16 cellular contexts compared by ENCODE assay signal in genomic region chr19:2790557-2791271, GRCh38. TPM values are rescaled to one million over a fixed set of nuclear protein-coding genes. Genes with fewer than 3 reads are reported as not detected.
DNase-seq lines count a peak whose midpoint lies in the region; ATAC-seq, FAIRE-seq and TF ChIP-seq lines count a peak whose summit lies in the region.
"Had no signal": no experiment of that assay in that cellular context is flagged by ENCODE, and none has a peak within 500 bp of the region (broad histone marks: within the 10 kb centered on the region; RNA-seq: fewer than 3 reads in every experiment).

No MANE protein-coding gene starts in this region.

- no peak for ATAC-seq in K562
- ATAC-seq in memory B cell (ENCODE audit: low read depth), result no peak
- ATAC-seq in stimulated activated naive B cell treated with anti-CD40 and anti-IgM and Interleukin-4, amounts not matched to agents 10 μg/mL and 1 μg/mL and 100 μg/mL, for 72 hours (replicated peaks), result no peak
- ATAC-seq in GM21619 (IDR thresholded peaks at IDR 0.05; ENCODE audit: unreplicated experiment), result no peak
- no peak for ATAC-seq in GM19397 (IDR thresholded peaks at IDR 0.05; ENCODE audit: unreplicated experiment)

- no peak for TF ChIP-seq POLR2A in K562 (conservative IDR thresholded peaks at IDR 0.05)

- no peaks in the 10 kb centered on the region for H3K9me3 Mint-ChIP-seq in memory B cell
- no peaks in the 10 kb centered on the region for H3K9me3 Mint-ChIP-seq in stimulated activated naive B cell treated with anti-CD40 and anti-IgM and Interleukin-4, amounts not matched to agents 10 μg/mL and 1 μg/mL and 100 μg/mL, for 72 hours
- H3K9me3 Mint-ChIP-seq: CD4-positive, alpha-beta memory T cell had no signal

- no peak for FAIRE-seq in K562 (lab: Jason Lieb, UNC)
- FAIRE-seq: G401.6, H54 had no signal

- peaks cover 25% of the 10 kb centered on the region for H3K4me1 Mint-ChIP-seq in memory B cell
- H3K4me1 Mint-ChIP-seq in stimulated activated naive B cell treated with anti-CD40 and anti-IgM and Interleukin-4, amounts not matched to agents 10 μg/mL and 1 μg/mL and 100 μg/mL, for 72 hours, result peaks cover 34 to 47% of the 10 kb centered on the region in 2 donors

- H3K4me3 ChIP-seq in BLaER1 (no peak overlapping the region), K562 (no peak overlapping the region)
- H3K4me3 ChIP-seq: GM23248 had no signal

- no peaks in the 10 kb centered on the region for H3K27me3 ChIP-seq in BLaER1
- H3K27me3 ChIP-seq in K562 (ENCODE audit: control insufficient read depth in 2 of 2, insufficient read depth in 2 of 2, low read length in 2 of 2), result no peaks in the 10 kb centered on the region

- TF ChIP-seq EP300 in K562 (IDR thresholded peaks at IDR 0.05; ENCODE audit: low read length), result no peak

- peak overlapping the region; percentile 94 for H3K27ac Mint-ChIP-seq in memory B cell
- H3K27ac Mint-ChIP-seq in stimulated activated naive B cell treated with anti-CD40 and anti-IgM and Interleukin-4, amounts not matched to agents 10 μg/mL and 1 μg/mL and 100 μg/mL, for 72 hours, result peak overlapping the region; percentile 69
- H3K27ac Mint-ChIP-seq: CD4-positive, alpha-beta memory T cell had no signal

- DNase-seq in K562 (ENCODE audit: extremely low read depth in 1 of 4, low spot score in 3 of 4), result no peak
- no peak for DNase-seq in memory B cell (ENCODE audit: low spot score in 2 of 2)
- no peak for DNase-seq in stimulated activated naive B cell treated with anti-CD40 and anti-IgM and Interleukin-4, amounts not matched to agents 10 μg/mL and 1 μg/mL and 100 μg/mL, for 72 hours
- DNase-seq in SIG-M5 (lab: John Stamatoyannopoulos, UW), result no peak
- DNase-seq in T-helper 1 cell, result no peak
- DNase-seq: ACHN; CD4-positive, alpha-beta memory T cell; DMS79 treated with DMSO at 0.1 percent for 48 hours; EL; GM23248 had no signal

- H3K9me3 ChIP-seq in BLaER1 (no peaks in the 10 kb centered on the region), K562 (replicated peaks; ENCODE audit: control insufficient read depth, insufficient read depth, low read depth, low read length) (no peaks in the 10 kb centered on the region)

- peaks cover 88% of the 10 kb centered on the region for H3K36me3 ChIP-seq in BLaER1
- peaks cover 77% of the 10 kb centered on the region; the same call in 2 of the 3 replicates for H3K36me3 ChIP-seq in K562 (ENCODE audit: control insufficient read depth, insufficient read depth, low read length)

- H3K27me3 Mint-ChIP-seq in memory B cell, result no peaks in the 10 kb centered on the region
- H3K27me3 Mint-ChIP-seq in stimulated activated naive B cell treated with anti-CD40 and anti-IgM and Interleukin-4, amounts not matched to agents 10 μg/mL and 1 μg/mL and 100 μg/mL, for 72 hours, result no peaks in the 10 kb centered on the region
- H3K27me3 Mint-ChIP-seq: CD4-positive, alpha-beta memory T cell had no signal

- H2AFZ ChIP-seq in K562 (ENCODE audit: low read depth, low read length), result no peak overlapping the region
- H2AFZ ChIP-seq: GM23248 had no signal

- peaks cover 46% of the 10 kb centered on the region for H3K79me2 ChIP-seq in K562 (ENCODE audit: control insufficient read depth, insufficient read depth, low read length)

- peaks cover 69% of the 10 kb centered on the region for H3K4me1 ChIP-seq in BLaER1
- H3K4me1 ChIP-seq in K562 (replicated peaks in 1 of 2; ENCODE audit: control insufficient read depth in 2 of 2, insufficient read depth in 2 of 2, low read length in 2 of 2), result peaks cover 3 to 28% of the 10 kb centered on the region in 2 experiments; a peak in 3 of 5 replicates

- H3K4me3 Mint-ChIP-seq in memory B cell, result no peak overlapping the region
- H3K4me3 Mint-ChIP-seq in stimulated activated naive B cell treated with anti-CD40 and anti-IgM and Interleukin-4, amounts not matched to agents 10 μg/mL and 1 μg/mL and 100 μg/mL, for 72 hours, result no peak overlapping the region

- POLR2A ChIA-PET in K562 (lab: Yijun Ruan, JAX), result interaction anchor here (0.7 to 3.4 kb wide), 2 partner anchors 9 to 28 kb away, joined by 3 to 12 read pairs; no protein-coding TSS in a partner anchor

- intact Hi-C loops in K562 (cut with micrococcal nuclease), result no loop called here

- no peak for TF ChIP-seq CTCF in K562 (IDR thresholded peaks at IDR 0.05 in 2 of 3, conservative IDR thresholded peaks at IDR 0.05 in 1 of 3; ENCODE audit: insufficient read depth in 2 of 3, low read depth in 1 of 3, low read length in 3 of 3)

- no TSS peak for BruUV-seq in K562 (replicated peaks; lab: Mats Ljungman, UMichigan)

- 0 out of 2 replicates have a peak overlapping the region, but pooled peaks have one; percentile 35 for H3K27ac ChIP-seq in BLaER1
- no peak overlapping the region for H3K27ac ChIP-seq in K562 (ENCODE audit: extremely low read depth, low read depth, low read length)
- H3K27ac ChIP-seq: C4-2B, GM23248 had no signal

- CTCF ChIA-PET in K562 (lab: Yijun Ruan, JAX; ENCODE audit: low intra/inter-chr PET ratio), result no interaction called here

- peaks cover 2% of the 10 kb centered on the region for H3K9me1 ChIP-seq in K562 (ENCODE audit: control insufficient read depth, insufficient read depth, low read length)

- H3K9ac ChIP-seq in BLaER1 (0 out of 2 replicates have a peak overlapping the region, but pooled peaks have one; percentile 38), K562 (ENCODE audit: insufficient read depth in 1 of 2, low read depth in 2 of 2, low read length in 2 of 2) (peak overlapping the region in 1 of 2 experiments; percentile 48; a peak in 1 of 4 replicates)
- H3K9ac ChIP-seq: GM23248 had no signal

- in situ Hi-C loops in K562 (cut with MboI), result no loop called here

- H4K20me1 ChIP-seq in BLaER1 (peaks cover 70% of the 10 kb centered on the region), K562 (replicated peaks; ENCODE audit: control insufficient read depth, insufficient read depth, low read length) (0 out of 2 replicates have a peak, but pooled peaks cover 5% of the 10 kb centered on the region)

- 94% methylated on average over 28 of the region's 32 CpGs for WGBS in K562 (ENCODE audit: insufficient coverage, low coverage, missing lambda C conversion rate)

- H3K36me3 Mint-ChIP-seq in memory B cell, result peaks cover 7% of the 10 kb centered on the region
- H3K36me3 Mint-ChIP-seq in stimulated activated naive B cell treated with anti-CD40 and anti-IgM and Interleukin-4, amounts not matched to agents 10 μg/mL and 1 μg/mL and 100 μg/mL, for 72 hours, result peaks cover 49 to 64% of the 10 kb centered on the region in 2 donors

- no peak overlapping the region for H3K4me2 ChIP-seq in BLaER1
- no peak overlapping the region for H3K4me2 ChIP-seq in K562 (ENCODE audit: insufficient read depth, low read length)

- no peak for TF ChIP-seq RAD21 in K562 (CRISPR knock-in tag; conservative IDR thresholded peaks at IDR 0.05 in 1 of 2, IDR thresholded peaks at IDR 0.05 in 1 of 2)

RNA-seq across cellular contexts. Expression of gene THOP1, which starts 5.4 kb away (rescaled TPM):
- 161 and 433 TPM in 2 replicates for total RNA-seq in K562 (2011; cell fraction: chromatin; rRNA removed; ENCODE audit: low replicate concordance)
- total RNA-seq in K562 (2011; cell fraction: nucleolus; rRNA removed), result 163 and 178 TPM in 2 replicates
- 128 and 148 TPM in 2 replicates for total RNA-seq in K562 (2011; cell fraction: nucleoplasm; rRNA removed)
- total RNA-seq in K562 (2014; rRNA removed) (255 and 325 TPM in 2 replicates), K562 (2014; rRNA removed; fragmentation: Illumina TruSeq; extraction: Trizol) (43.6 and 58.2 TPM in 2 replicates), K562 (2015; rRNA removed; fragmentation: Illumina TruSeq; extraction: Trizol) (97.6 and 106 TPM in 2 replicates), K562 (2021) (193 and 203 TPM in 2 replicates)
- polyA plus RNA-seq in K562 (2011; rRNA removed) (96.1 and 122 TPM in 2 replicates), K562 (2014; fragmentation: Illumina TruSeq; extraction: Trizol) (77.3 and 106 TPM in 2 replicates), K562 (2014; fragmentation: Nextera tagmentation; extraction: Ambion mirVana) (1 to 10 TPM; 1.3 to 2.0 TPM), K562 (2014; rRNA removed) (174 and 181 TPM in 2 replicates)
- 93.4 and 185 TPM in 2 replicates for polyA plus RNA-seq in K562 (2011; cell fraction: cytosol; rRNA removed)
- polyA plus RNA-seq in K562 (2011; cell fraction: nucleus; rRNA removed), result 299 and 377 TPM in 2 replicates
- 128 and 152 TPM in 2 replicates for polyA plus RNA-seq in K562 (2012)
- polyA minus RNA-seq in K562 (2011; rRNA and poly(A)+ RNA removed), result 65.6 and 91.6 TPM in 2 replicates
- 90.0 and 90.6 TPM in 2 replicates for polyA minus RNA-seq in K562 (2011; cell fraction: cytosol; rRNA and poly(A)+ RNA removed)
- polyA minus RNA-seq in K562 (2011; cell fraction: nucleus; rRNA and poly(A)+ RNA removed), result 35.1 and 68.2 TPM in 2 replicates

RNA-seq across cellular contexts. Expression of gene SGTA, which starts 7.6 kb away (rescaled TPM):
- 53.5 and 114 TPM in 2 replicates for total RNA-seq in K562 (2011; cell fraction: chromatin; rRNA removed; ENCODE audit: low replicate concordance)
- total RNA-seq in K562 (2011; cell fraction: nucleolus; rRNA removed), result 73.2 and 78.7 TPM in 2 replicates
- 57.0 and 59.8 TPM in 2 replicates for total RNA-seq in K562 (2011; cell fraction: nucleoplasm; rRNA removed)
- total RNA-seq in K562 (2014; rRNA removed), result 73.2 and 106 TPM in 2 replicates
- total RNA-seq in K562 (2014; rRNA removed; fragmentation: Illumina TruSeq; extraction: Trizol), result 16.2 and 18.1 TPM in 2 replicates
- total RNA-seq in K562 (2015; rRNA removed; fragmentation: Illumina TruSeq; extraction: Trizol), result 49.9 and 50.8 TPM in 2 replicates
- 106 and 110 TPM in 2 replicates for total RNA-seq in K562 (2021)
- 44.5 and 67.3 TPM in 2 replicates for polyA plus RNA-seq in K562 (2011; rRNA removed)
- polyA plus RNA-seq in K562 (2011; cell fraction: cytosol; rRNA removed), result 73.0 and 146 TPM in 2 replicates
- polyA plus RNA-seq in K562 (2011; cell fraction: nucleus; rRNA removed), result 65.8 and 104 TPM in 2 replicates
- polyA plus RNA-seq in K562 (2012), result 77.3 and 87.1 TPM in 2 replicates
- 72.3 and 101 TPM in 2 replicates for polyA plus RNA-seq in K562 (2014; fragmentation: Illumina TruSeq; extraction: Trizol)
- polyA plus RNA-seq in K562 (2014; fragmentation: Nextera tagmentation; extraction: Ambion mirVana), result 1 to 10 TPM; 1.4 to 4.8 TPM
- polyA plus RNA-seq in K562 (2014; rRNA removed), result 87.3 and 89.9 TPM in 2 replicates
- polyA minus RNA-seq in K562 (2011; rRNA and poly(A)+ RNA removed), result 10.3 and 19.1 TPM in 2 replicates
- 38.4 and 40.7 TPM in 2 replicates for polyA minus RNA-seq in K562 (2011; cell fraction: cytosol; rRNA and poly(A)+ RNA removed)
- 17.5 and 20.0 TPM in 2 replicates for polyA minus RNA-seq in K562 (2011; cell fraction: nucleus; rRNA and poly(A)+ RNA removed)

RNA-seq across cellular contexts. Expression of gene ZNF554, which starts 29.0 kb away (rescaled TPM):
- total RNA-seq in K562 (2011; cell fraction: chromatin; rRNA removed; ENCODE audit: low replicate concordance), result 3.7 and 5.4 TPM in 2 replicates
- 2.8 and 2.9 TPM in 2 replicates for total RNA-seq in K562 (2011; cell fraction: nucleolus; rRNA removed)
- 3.2 and 4.7 TPM in 2 replicates for total RNA-seq in K562 (2011; cell fraction: nucleoplasm; rRNA removed)
- total RNA-seq in K562 (2014; rRNA removed) (1.2 and 1.5 TPM in 2 replicates), K562 (2014; rRNA removed; fragmentation: Illumina TruSeq; extraction: Trizol) (1.0 and 1.4 TPM in 2 replicates), K562 (2015; rRNA removed; fragmentation: Illumina TruSeq; extraction: Trizol) (1.1 and 1.3 TPM in 2 replicates), K562 (2021) (1.3 and 1.8 TPM in 2 replicates)
- polyA plus RNA-seq in K562 (2011; rRNA removed) (1.3 and 1.5 TPM in 2 replicates), K562 (2014; fragmentation: Illumina TruSeq; extraction: Trizol) (0.89 and 1.0 TPM in 2 replicates), K562 (2014; fragmentation: Nextera tagmentation; extraction: Ambion mirVana) (under 1 TPM; 0.07 to 0.31 TPM), K562 (2014; rRNA removed) (1.1 and 1.4 TPM in 2 replicates)
- 0.78 and 1.0 TPM in 2 replicates for polyA plus RNA-seq in K562 (2011; cell fraction: cytosol; rRNA removed)
- polyA plus RNA-seq in K562 (2011; cell fraction: nucleus; rRNA removed), result 1.5 and 2.0 TPM in 2 replicates
- polyA plus RNA-seq in K562 (2012), result 0.64 and 1.4 TPM in 2 replicates
- 2.5 and 3.2 TPM in 2 replicates for polyA minus RNA-seq in K562 (2011; rRNA and poly(A)+ RNA removed)
- 0.64 and 1.5 TPM in 2 replicates for polyA minus RNA-seq in K562 (2011; cell fraction: cytosol; rRNA and poly(A)+ RNA removed)
- 0.81 and 1.3 TPM in 2 replicates for polyA minus RNA-seq in K562 (2011; cell fraction: nucleus; rRNA and poly(A)+ RNA removed)

RNA-seq across cellular contexts. Expression of gene ZNF555, which starts 50.6 kb away (rescaled TPM):
- total RNA-seq in K562 (2011; cell fraction: chromatin; rRNA removed; ENCODE audit: low replicate concordance), result 9.7 and 21.8 TPM in 2 replicates
- total RNA-seq in K562 (2011; cell fraction: nucleolus; rRNA removed), result 3.2 and 3.6 TPM in 2 replicates
- 4.7 and 5.1 TPM in 2 replicates for total RNA-seq in K562 (2011; cell fraction: nucleoplasm; rRNA removed)
- total RNA-seq in K562 (2014; rRNA removed) (2.0 TPM in 2 replicates), K562 (2014; rRNA removed; fragmentation: Illumina TruSeq; extraction: Trizol) (6.0 and 6.8 TPM in 2 replicates), K562 (2015; rRNA removed; fragmentation: Illumina TruSeq; extraction: Trizol) (3.2 and 3.6 TPM in 2 replicates), K562 (2021) (4.0 and 5.4 TPM in 2 replicates)
- polyA plus RNA-seq in K562 (2011; rRNA removed) (6.7 and 7.5 TPM in 2 replicates), K562 (2014; fragmentation: Illumina TruSeq; extraction: Trizol) (4.6 and 5.4 TPM in 2 replicates), K562 (2014; fragmentation: Nextera tagmentation; extraction: Ambion mirVana) (1 to 10 TPM; 4.4 to 6.1 TPM), K562 (2014; rRNA removed) (3.0 and 3.4 TPM in 2 replicates)
- polyA plus RNA-seq in K562 (2011; cell fraction: cytosol; rRNA removed), result 1.5 and 3.4 TPM in 2 replicates
- 3.6 and 6.2 TPM in 2 replicates for polyA plus RNA-seq in K562 (2011; cell fraction: nucleus; rRNA removed)
- polyA plus RNA-seq in K562 (2012), result 2.5 and 3.1 TPM in 2 replicates
- polyA minus RNA-seq in K562 (2011; rRNA and poly(A)+ RNA removed), result 15.0 and 23.3 TPM in 2 replicates
- 3.5 and 4.8 TPM in 2 replicates for polyA minus RNA-seq in K562 (2011; cell fraction: cytosol; rRNA and poly(A)+ RNA removed)
- polyA minus RNA-seq in K562 (2011; cell fraction: nucleus; rRNA and poly(A)+ RNA removed), result 1.6 and 6.4 TPM in 2 replicates

RNA-seq across cellular contexts. Expression of gene SLC39A3, which starts 50.9 kb away (rescaled TPM):
- total RNA-seq in K562 (2011; cell fraction: chromatin; rRNA removed; ENCODE audit: low replicate concordance), result 117 and 251 TPM in 2 replicates
- total RNA-seq in K562 (2011; cell fraction: nucleolus; rRNA removed), result 298 and 302 TPM in 2 replicates
- 179 and 217 TPM in 2 replicates for total RNA-seq in K562 (2011; cell fraction: nucleoplasm; rRNA removed)
- 161 and 172 TPM in 2 replicates for total RNA-seq in K562 (2014; rRNA removed)
- 58.6 and 93.5 TPM in 2 replicates for total RNA-seq in K562 (2014; rRNA removed; fragmentation: Illumina TruSeq; extraction: Trizol)
- total RNA-seq in K562 (2015; rRNA removed; fragmentation: Illumina TruSeq; extraction: Trizol), result 87.1 and 91.3 TPM in 2 replicates
- 149 and 152 TPM in 2 replicates for total RNA-seq in K562 (2021)
- polyA plus RNA-seq in K562 (2011; rRNA removed), result 127 and 145 TPM in 2 replicates
- 193 and 267 TPM in 2 replicates for polyA plus RNA-seq in K562 (2011; cell fraction: cytosol; rRNA removed)
- polyA plus RNA-seq in K562 (2011; cell fraction: nucleus; rRNA removed), result 120 and 140 TPM in 2 replicates
- polyA plus RNA-seq in K562 (2012), result 107 and 221 TPM in 2 replicates
- polyA plus RNA-seq in K562 (2014; fragmentation: Illumina TruSeq; extraction: Trizol), result 215 and 268 TPM in 2 replicates
- polyA plus RNA-seq in K562 (2014; fragmentation: Nextera tagmentation; extraction: Ambion mirVana), result 1 to 10 TPM; 2.3 to 3.6 TPM
- 165 and 173 TPM in 2 replicates for polyA plus RNA-seq in K562 (2014; rRNA removed)
- 62.5 and 83.9 TPM in 2 replicates for polyA minus RNA-seq in K562 (2011; rRNA and poly(A)+ RNA removed)
- 76.8 and 77.8 TPM in 2 replicates for polyA minus RNA-seq in K562 (2011; cell fraction: cytosol; rRNA and poly(A)+ RNA removed)
- 36.1 and 44.7 TPM in 2 replicates for polyA minus RNA-seq in K562 (2011; cell fraction: nucleus; rRNA and poly(A)+ RNA removed)
